ENCODE assay signal across 24 cellular contexts in the genomic region with DNA sequence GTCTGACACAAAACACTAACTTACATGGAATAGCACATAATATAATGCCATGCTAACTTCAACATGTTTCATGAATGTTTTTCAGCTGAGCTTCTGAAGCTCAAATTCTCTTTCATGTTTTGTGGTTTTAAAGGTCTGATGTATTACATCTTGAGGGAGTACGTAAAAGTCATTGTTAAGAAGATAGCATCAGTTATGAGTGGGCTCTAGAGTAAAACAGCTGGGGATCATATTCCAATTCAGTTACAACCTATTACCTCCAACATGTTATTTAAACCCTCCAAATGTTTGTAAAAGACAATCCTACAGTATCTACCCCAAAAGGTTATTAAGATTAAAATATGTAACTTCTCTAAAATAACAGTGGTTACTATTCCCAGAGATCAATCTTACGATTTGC.
"Had no signal": no experiment of that assay in that cellular context is flagged by ENCODE, and none has a peak within 500 bp of the region (broad histone marks: within the 10 kb centered on the region; RNA-seq: fewer than 3 reads in every experiment).

No MANE protein-coding gene starts in this region.

- H3K79me2 ChIP-seq: hepatocyte had no signal

- H3K9me3 Mint-ChIP-seq: memory B cell; mesothelial cell of epicardium; nephron progenitor cell; stimulated activated effector memory CD8-positive, alpha-beta T cell treated with anti-CD3 and anti-CD28 coated beads, Interleukin-12 subunit alpha, Interleukin-12 subunit beta, amount 100 ng/mL, for 72 hours had no signal

- FAIRE-seq: kidney had no signal

- H3K4me3 Mint-ChIP-seq: memory B cell; mesothelial cell of epicardium; naive B cell; nephron progenitor cell; stimulated activated effector memory CD8-positive, alpha-beta T cell treated with anti-CD3 and anti-CD28 coated beads, Interleukin-12 subunit alpha, Interleukin-12 subunit beta, amount 100 ng/mL, for 72 hours had no signal

- H3K4me1 ChIP-seq: gastrocnemius medialis, prostate gland, sigmoid colon, stomach, thyroid gland, vagina had no signal

- H3K4me3 ChIP-seq: gastrocnemius medialis, hepatocyte, lung, mucosa of descending colon, prostate gland, sigmoid colon, stomach, thyroid gland, vagina had no signal

- ATAC-seq: gastrocnemius medialis; left lobe of liver; mucosa of descending colon; right cardiac atrium; stimulated activated effector memory CD8-positive, alpha-beta T cell treated with anti-CD3 and anti-CD28 coated beads, Interleukin-12 subunit alpha, Interleukin-12 subunit beta, amount 100 ng/mL, for 72 hours had no signal

- H3K27me3 ChIP-seq: gastrocnemius medialis, hepatocyte, sigmoid colon, stomach, thyroid gland, vagina had no signal

- H3K4me2 ChIP-seq: hepatocyte had no signal

- H3K27me3 Mint-ChIP-seq: memory B cell, naive B cell had no signal

- H3K4me1 Mint-ChIP-seq: memory B cell; naive B cell; stimulated activated effector memory CD8-positive, alpha-beta T cell treated with anti-CD3 and anti-CD28 coated beads, Interleukin-12 subunit alpha, Interleukin-12 subunit beta, amount 100 ng/mL, for 72 hours had no signal

- H3K9me3 ChIP-seq: gastrocnemius medialis, mucosa of descending colon, prostate gland, sigmoid colon, stomach, thyroid gland, vagina had no signal

- H3K27ac ChIP-seq: gastrocnemius medialis, hepatocyte, prostate gland, sigmoid colon, stomach, thyroid gland, vagina had no signal

- H2AFZ ChIP-seq: hepatocyte had no signal

- H3K36me3 ChIP-seq: gastrocnemius medialis, prostate gland, thyroid gland had no signal

- H3K27ac Mint-ChIP-seq: memory B cell; mesothelial cell of epicardium; naive B cell; stimulated activated effector memory CD8-positive, alpha-beta T cell treated with anti-CD3 and anti-CD28 coated beads, Interleukin-12 subunit alpha, Interleukin-12 subunit beta, amount 100 ng/mL, for 72 hours had no signal

- DNase-seq: cortex of kidney; foreskin fibroblast; gastrocnemius medialis; head of caudate nucleus; kidney; mucosa of descending colon; naive B cell; nephron progenitor cell; nucleus accumbens; right cardiac atrium; sigmoid colon; stimulated activated CD4-positive, alpha-beta T cell treated with anti-CD3 and anti-CD28 coated beads, Interleukin-2, amount 100 ng/mL, for 24 hours; stimulated activated CD4-positive, alpha-beta T cell treated with anti-CD3 and anti-CD28 coated beads, Interleukin-4, amount 100 ng/mL, for 24 hours; stimulated activated naive CD4-positive, alpha-beta T cell treated with Interleukin-2 at 50 U/mL for 16 hours; stomach; thyroid gland had no signal
